8 cellular contexts compared by ENCODE assay signal in genomic region chr5:141637266-141637692, GRCh38. TPM values are rescaled to one million over a fixed set of nuclear protein-coding genes. Genes with fewer than 3 reads are reported as not detected.
A peak's percentile ranks its signal among the peaks of the same experiment; 100 is the strongest.
DNase-seq lines count a peak whose midpoint lies in the region; ATAC-seq and TF ChIP-seq lines count a peak whose summit lies in the region.

No MANE protein-coding gene starts in this region.

- peak; percentile 52 for DNase-seq in GM20000 (ENCODE audit: low spot score)
- peak; percentile 56 for DNase-seq in HuH-7.5 (ENCODE audit: low spot score)
- peak; percentile 64 for DNase-seq in activated CD4-positive, alpha-beta memory T cell treated with anti-CD3 and anti-CD28 coated beads, Interleukin-2, amount 10 ng/mL, durations not matched to agents 7 days and 5 days
- peak in 9 of 10 donors; percentile 25 to 72 (median 55) for DNase-seq in naive thymus-derived CD8-positive, alpha-beta T cell
- DNase-seq in tibial artery, result no peak
- no peak for DNase-seq in mesenteric fat pad (ENCODE audit: low spot score)

- H3K9me3 Mint-ChIP-seq in activated CD4-positive, alpha-beta memory T cell treated with anti-CD3 and anti-CD28 coated beads, Interleukin-2, amount 10 ng/mL, durations not matched to agents 7 days and 5 days, result no peaks in the 10 kb centered on the region
- H3K9me3 Mint-ChIP-seq in naive thymus-derived CD8-positive, alpha-beta T cell, result no peaks in the 10 kb centered on the region

- peak overlapping the region; percentile 99 for H3K4me2 ChIP-seq in BLaER1

- H3K9me3 ChIP-seq in BLaER1 (no peaks in the 10 kb centered on the region), endocrine pancreas (ENCODE audit: control insufficient read depth, low read length) (no peaks in the 10 kb centered on the region), tibial artery (no peaks in the 10 kb centered on the region)

- peak; percentile 64 to 68 for ATAC-seq in naive thymus-derived CD8-positive, alpha-beta T cell

- peak overlapping the region; percentile 93 for H3K4me3 Mint-ChIP-seq in activated CD4-positive, alpha-beta memory T cell treated with anti-CD3 and anti-CD28 coated beads, Interleukin-2, amount 10 ng/mL, durations not matched to agents 7 days and 5 days
- peak overlapping the region; percentile 82 to 97 (median 92) for H3K4me3 Mint-ChIP-seq in naive thymus-derived CD8-positive, alpha-beta T cell

- H3K27ac Mint-ChIP-seq in activated CD4-positive, alpha-beta memory T cell treated with anti-CD3 and anti-CD28 coated beads, Interleukin-2, amount 10 ng/mL, durations not matched to agents 7 days and 5 days, result peak overlapping the region; percentile 80
- H3K27ac Mint-ChIP-seq in naive thymus-derived CD8-positive, alpha-beta T cell, result peak overlapping the region in 8 of 10 donors; percentile 19 to 96 (median 90)

- no peaks in the 10 kb centered on the region for H3K27me3 Mint-ChIP-seq in activated CD4-positive, alpha-beta memory T cell treated with anti-CD3 and anti-CD28 coated beads, Interleukin-2, amount 10 ng/mL, durations not matched to agents 7 days and 5 days
- H3K27me3 Mint-ChIP-seq in naive thymus-derived CD8-positive, alpha-beta T cell, result no peaks in the 10 kb centered on the region

- H3K4me3 ChIP-seq in BLaER1 (peak overlapping the region; percentile 86), endocrine pancreas (ENCODE audit: control insufficient read depth, insufficient read depth, low read length) (no peak overlapping the region), tibial artery (peak overlapping the region; percentile 84 to 93)

- peaks cover 48% of the 10 kb centered on the region for H3K36me3 Mint-ChIP-seq in activated CD4-positive, alpha-beta memory T cell treated with anti-CD3 and anti-CD28 coated beads, Interleukin-2, amount 10 ng/mL, durations not matched to agents 7 days and 5 days (ENCODE audit: low read depth)
- peaks cover 0 to 23% (median 6%) of the 10 kb centered on the region in 3 donors for H3K36me3 Mint-ChIP-seq in naive thymus-derived CD8-positive, alpha-beta T cell

- peak overlapping the region; percentile 79 for H3K27ac ChIP-seq in BLaER1
- peak overlapping the region; percentile 77 to 83 for H3K27ac ChIP-seq in tibial artery

- TF ChIP-seq CTCF in GM20000 (IDR thresholded peaks at IDR 0.05; ENCODE audit: extremely low read depth, missing control alignments) (no peak), tibial artery (IDR thresholded peaks at IDR 0.05) (no peak)

- peaks cover 38% of the 10 kb centered on the region for H3K4me1 ChIP-seq in BLaER1
- H3K4me1 ChIP-seq in endocrine pancreas (ENCODE audit: control insufficient read depth, insufficient read depth, low read length), result peaks cover 4% of the 10 kb centered on the region
- peaks cover 0 to 40% (median 29%) of the 10 kb centered on the region in 4 donors for H3K4me1 ChIP-seq in tibial artery

- peak overlapping the region; percentile 89 for H3K9ac ChIP-seq in BLaER1
- H3K9ac ChIP-seq in endocrine pancreas (ENCODE audit: control insufficient read depth, insufficient read depth, low read length), result peak overlapping the region; percentile 79

- CTCF ChIA-PET in activated CD4-positive, alpha-beta memory T cell treated with anti-CD3 and anti-CD28 coated beads, Interleukin-2, amount 10 ng/mL, durations not matched to agents 7 days and 5 days (lab: Charles Lee), result interaction anchor here (0.5 to 9.4 kb wide), 24 partner anchors 10 to 1200 kb away, joined by 3 to 150 read pairs (median 8); partner anchors contain the start of genes DELE1, DIAPH1, FCHSD1 and RNF14

- peaks cover 66% of the 10 kb centered on the region for H3K4me1 Mint-ChIP-seq in activated CD4-positive, alpha-beta memory T cell treated with anti-CD3 and anti-CD28 coated beads, Interleukin-2, amount 10 ng/mL, durations not matched to agents 7 days and 5 days
- peaks cover 23 to 54% (median 39%) of the 10 kb centered on the region in 4 donors for H3K4me1 Mint-ChIP-seq in naive thymus-derived CD8-positive, alpha-beta T cell

- H3K27me3 ChIP-seq in BLaER1, result no peaks in the 10 kb centered on the region
- H3K27me3 ChIP-seq in endocrine pancreas (ENCODE audit: control insufficient read depth, insufficient read depth, low read length), result no peaks in the 10 kb centered on the region
- H3K27me3 ChIP-seq in tibial artery, result peaks cover 0 to 5% of the 10 kb centered on the region in 2 donors

- POLR2A ChIA-PET in activated CD4-positive, alpha-beta memory T cell treated with anti-CD3 and anti-CD28 coated beads, Interleukin-2, amount 10 ng/mL, durations not matched to agents 7 days and 5 days (lab: Charles Lee), result interaction anchor here (0.8 to 8.7 kb wide), 22 partner anchors 8 to 459 kb away, joined by 3 to 100 read pairs (median 8); partner anchors contain the start of genes DIAPH1, FCHSD1, RNF14 and TAF7
- POLR2A ChIA-PET in naive thymus-derived CD8-positive, alpha-beta T cell (lab: Charles Lee), result interaction anchor here (0.8 to 6.8 kb wide), 18 partner anchors 9 to 331 kb away, joined by 3 to 107 read pairs (median 8); partner anchors contain the start of genes DELE1, DIAPH1, FCHSD1 and RNF14

- H3K36me3 ChIP-seq in BLaER1 (peaks cover 60% of the 10 kb centered on the region), endocrine pancreas (ENCODE audit: control insufficient read depth, insufficient read depth, low read length) (no peaks in the 10 kb centered on the region), tibial artery (peaks cover 0 to 18% (median 7%) of the 10 kb centered on the region in 3 donors)

- H4K20me1 ChIP-seq in BLaER1, result peaks cover 38% of the 10 kb centered on the region

- intact Hi-C loops in tibial artery (cut with DNase I; ENCODE audit: low total_unique reads), result no loop called here

RNA-seq across cellular contexts. Expression of gene RELL2, which starts 0.5 kb away (rescaled TPM):
- 10 to 100 TPM; 18.8 to 19.4 TPM for total RNA-seq in activated CD4-positive, alpha-beta memory T cell treated with anti-CD3 and anti-CD28 coated beads, Interleukin-2, amount 10 ng/mL, durations not matched to agents 7 days and 5 days
- total RNA-seq in naive thymus-derived CD8-positive, alpha-beta T cell, result 10 to 100 TPM; 22.3 to 23.9 TPM
- 1 to 10 TPM; 2.6 to 3.9 (median 3.4) TPM for polyA plus RNA-seq in naive thymus-derived CD8-positive, alpha-beta T cell
- 1.5 TPM for total RNA-seq in mesenteric fat pad

RNA-seq across cellular contexts. Expression of gene HDAC3, which starts 0.6 kb away (rescaled TPM):
- 10 to 100 TPM; 72.0 to 77.9 TPM for total RNA-seq in activated CD4-positive, alpha-beta memory T cell treated with anti-CD3 and anti-CD28 coated beads, Interleukin-2, amount 10 ng/mL, durations not matched to agents 7 days and 5 days
- total RNA-seq in naive thymus-derived CD8-positive, alpha-beta T cell, result 10 to 100 TPM; 71.1 to 81.6 TPM
- 100 to 1,000 TPM in 1 of 3 donors, 10 to 100 TPM in 2; 85.7 to 100 (median 91.7) TPM for polyA plus RNA-seq in naive thymus-derived CD8-positive, alpha-beta T cell
- 39.3 TPM for total RNA-seq in mesenteric fat pad

RNA-seq across cellular contexts. Expression of gene FCHSD1, which starts 13.9 kb away (rescaled TPM):
- 10 to 100 TPM; 69.8 to 71.8 TPM for total RNA-seq in activated CD4-positive, alpha-beta memory T cell treated with anti-CD3 and anti-CD28 coated beads, Interleukin-2, amount 10 ng/mL, durations not matched to agents 7 days and 5 days
- total RNA-seq in naive thymus-derived CD8-positive, alpha-beta T cell, result 100 to 1,000 TPM; 110 to 115 TPM
- polyA plus RNA-seq in naive thymus-derived CD8-positive, alpha-beta T cell, result 1 to 10 TPM; 8.8 to 9.4 (median 9.3) TPM
- total RNA-seq in mesenteric fat pad, result 11.5 TPM

RNA-seq across cellular contexts. Expression of gene DIAPH1, which starts 18.5 kb away (rescaled TPM):
- 100 to 1,000 TPM; 317 to 323 TPM for total RNA-seq in activated CD4-positive, alpha-beta memory T cell treated with anti-CD3 and anti-CD28 coated beads, Interleukin-2, amount 10 ng/mL, durations not matched to agents 7 days and 5 days
- 100 to 1,000 TPM; 171 to 183 TPM for total RNA-seq in naive thymus-derived CD8-positive, alpha-beta T cell
- 100 to 1,000 TPM in 1 of 3 donors, 10 to 100 TPM in 2; 87.4 to 105 (median 92.9) TPM for polyA plus RNA-seq in naive thymus-derived CD8-positive, alpha-beta T cell
- 49.5 TPM for total RNA-seq in mesenteric fat pad

RNA-seq across cellular contexts. Expression of gene ARAP3, which starts 44.8 kb away (rescaled TPM):
- 10 to 100 TPM; 13.6 to 13.9 TPM for total RNA-seq in activated CD4-positive, alpha-beta memory T cell treated with anti-CD3 and anti-CD28 coated beads, Interleukin-2, amount 10 ng/mL, durations not matched to agents 7 days and 5 days
- total RNA-seq in naive thymus-derived CD8-positive, alpha-beta T cell, result 10 to 100 TPM; 38.2 to 41.4 TPM
- polyA plus RNA-seq in naive thymus-derived CD8-positive, alpha-beta T cell, result not detected
- total RNA-seq in mesenteric fat pad, result 24.2 TPM

Comparison
In these comparisons a context has a peak if more than half of its experiments do, and no peak if none do; other contexts are left out.
1. DNase-seq: peak in GM20000 (single experiment), HuH-7.5 (single experiment), activated CD4-positive, alpha-beta memory T cell treated with anti-CD3 and anti-CD28 coated beads, Interleukin-2, amount 10 ng/mL, durations not matched to agents 7 days and 5 days (single experiment) and naive thymus-derived CD8-positive, alpha-beta T cell (9 of 10); none in tibial artery (0 of 2) and mesenteric fat pad (single experiment).